In the genomic region with DNA sequence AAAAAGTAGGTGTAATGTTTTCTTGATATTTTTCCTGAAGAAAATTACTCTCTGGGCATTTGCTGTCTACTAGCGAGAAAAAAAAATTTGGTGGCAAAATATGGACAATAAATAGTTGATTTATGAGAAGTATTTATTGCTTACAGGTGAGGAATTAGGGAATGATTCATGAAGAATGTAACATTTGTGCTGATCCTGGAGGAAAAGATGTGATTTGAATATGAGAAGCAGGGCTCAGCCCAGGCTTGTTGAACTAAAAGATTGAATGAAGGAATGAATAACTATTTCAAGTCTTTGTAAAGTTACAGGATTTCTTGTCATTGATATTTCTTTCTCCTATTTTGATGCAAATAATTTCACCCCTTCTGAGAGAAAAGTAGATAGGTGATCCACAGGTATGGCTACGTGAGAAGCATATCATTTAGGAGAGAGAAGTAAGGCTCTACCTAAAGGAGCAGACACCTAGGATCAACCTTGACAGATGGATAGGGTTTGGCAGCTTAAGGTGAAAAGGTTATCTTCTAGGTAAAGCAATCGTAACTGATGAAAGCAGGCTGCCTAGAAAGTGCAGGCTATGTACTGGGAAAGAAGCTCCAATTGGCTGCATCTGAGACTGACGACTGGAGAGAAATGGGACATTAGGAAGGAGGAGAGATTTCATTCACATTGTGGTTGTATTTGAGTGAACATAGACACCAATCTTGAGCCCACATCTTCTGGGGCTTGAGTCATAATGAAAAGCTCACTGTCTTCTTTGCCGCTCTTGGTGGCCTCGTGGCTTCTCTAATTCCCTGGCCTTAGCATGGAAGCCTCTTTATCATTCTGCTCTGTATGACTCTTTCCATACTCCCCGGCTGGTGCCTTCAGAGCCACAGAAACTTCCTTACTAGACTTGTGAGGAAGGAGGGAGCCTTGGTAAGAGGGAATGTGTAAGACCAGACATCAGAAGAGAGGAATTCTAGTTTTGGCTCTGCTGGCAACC, we compare ENCODE assay signal across 15 cellular contexts.
DNase-seq lines count a peak whose midpoint lies in the region; ATAC-seq and TF ChIP-seq lines count a peak whose summit lies in the region.
"Had no signal": no experiment of that assay in that cellular context is flagged by ENCODE, and none has a peak within 500 bp of the region (broad histone marks: within the 10 kb centered on the region; RNA-seq: fewer than 3 reads in every experiment).

No MANE protein-coding gene starts in this region.

- H3K4me1 Mint-ChIP-seq in Caco-2 (ENCODE audit: low read depth, unreplicated experiment) (peaks cover 53% of the 10 kb centered on the region), HFFc6 (ENCODE audit: low read depth) (peaks cover 76% of the 10 kb centered on the region)
- H3K4me1 Mint-ChIP-seq in activated naive CD8-positive, alpha-beta T cell treated with anti-CD3 and anti-CD28 coated beads, Interleukin-2, amount 50 U/mL, for 24 hours, result no peaks in the 10 kb centered on the region
- H3K4me1 Mint-ChIP-seq: immature natural killer cell had no signal

- peak overlapping the region; percentile 2; the same call in 1 of the 2 replicates for H3K9ac ChIP-seq in iPS-20b (ENCODE audit: low read depth, low read length)

- peak overlapping the region; percentile 78 for H3K27ac Mint-ChIP-seq in Caco-2 (ENCODE audit: unreplicated experiment)
- peak overlapping the region; percentile 11; the same call in 1 of the 2 replicates for H3K27ac Mint-ChIP-seq in HFFc6
- H3K27ac Mint-ChIP-seq in activated naive CD8-positive, alpha-beta T cell treated with anti-CD3 and anti-CD28 coated beads, Interleukin-2, amount 50 U/mL, for 24 hours, result no peak overlapping the region
- H3K27ac Mint-ChIP-seq: immature natural killer cell had no signal

- no TSS peak for BruUV-seq in Caco-2 (replicated peaks; lab: Mats Ljungman, UMichigan)

- H3K9me3 Mint-ChIP-seq in Caco-2 (ENCODE audit: unreplicated experiment), result no peaks in the 10 kb centered on the region
- no peaks in the 10 kb centered on the region for H3K9me3 Mint-ChIP-seq in HFFc6
- H3K9me3 Mint-ChIP-seq in activated naive CD8-positive, alpha-beta T cell treated with anti-CD3 and anti-CD28 coated beads, Interleukin-2, amount 50 U/mL, for 24 hours, result no peaks in the 10 kb centered on the region

- DNase-seq in Caco-2 (peak; percentile 54 to 59), HFFc6 (no peak), RPMI7951 (ENCODE audit: low read depth) (peak; percentile 65), NCI-H2081 treated with DMSO at 0.1 percent for 48 hours (lab: John Stamatoyannopoulos, UW) (no peak), DMS153 (lab: John Stamatoyannopoulos, UW) (no peak)
- DNase-seq in activated naive CD8-positive, alpha-beta T cell treated with anti-CD3 and anti-CD28 coated beads, Interleukin-2, amount 50 U/mL, for 24 hours, result no peak
- DNase-seq: activated CD4-positive, alpha-beta T cell treated with anti-CD3 and anti-CD28 coated beads, Interleukin-2, amount 50 U/mL, for 4 hours; activated T-cell treated with anti-CD3 and anti-CD28 coated beads, Interleukin-2, amount 50 U/mL, for 48 hours; cerebellar nuclear complex; immature natural killer cell; NCI-H146; NCI-H446 treated with DMSO at 0.1 percent for 48 hours had no signal

- H3K9me3 ChIP-seq in Caco-2, result no peaks in the 10 kb centered on the region
- H3K9me3 ChIP-seq in iPS-20b (ENCODE audit: insufficient read depth, low read depth, low read length), result no peaks in the 10 kb centered on the region
- H3K9me3 ChIP-seq: SJSA1 had no signal

- H3K4me3 ChIP-seq in Caco-2 (ENCODE audit: low read depth, low read length) (no peak overlapping the region), iPS-20b (ENCODE audit: low read length) (peak overlapping the region; percentile 4; the same call in 1 of the 2 replicates)
- H3K4me3 ChIP-seq: SJSA1 had no signal

- ATAC-seq in HG02798 (IDR thresholded peaks at IDR 0.05; ENCODE audit: poor library complexity, unreplicated experiment), result no peak
- ATAC-seq in activated naive CD8-positive, alpha-beta T cell treated with anti-CD3 and anti-CD28 coated beads, Interleukin-2, amount 50 U/mL, for 24 hours, result no peak

- H3K27ac ChIP-seq in iPS-20b (ENCODE audit: low read length), result peak overlapping the region; percentile 34
- H3K27ac ChIP-seq: SJSA1 had no signal

- intact Hi-C loops in Caco-2 (cut with micrococcal nuclease; ENCODE audit: unreplicated experiment), result loop anchor here (1.0 to 5.0 kb wide), 4 partner anchors 25 to 183 kb away; no protein-coding TSS in a partner anchor

- no peaks in the 10 kb centered on the region for H3K27me3 ChIP-seq in Caco-2 (replicated peaks; ENCODE audit: control insufficient read depth, insufficient read depth, low read length)
- H3K27me3 ChIP-seq in iPS-20b (ENCODE audit: insufficient read depth, low read length), result no peaks in the 10 kb centered on the region
- H3K27me3 ChIP-seq: SJSA1 had no signal

- H3K4me1 ChIP-seq in Caco-2 (peaks cover 55% of the 10 kb centered on the region), iPS-20b (ENCODE audit: insufficient read depth, low read length) (peaks cover 52% of the 10 kb centered on the region)

- H3K36me3 ChIP-seq in Caco-2 (ENCODE audit: control insufficient read depth, insufficient read depth, low read length), result no peaks in the 10 kb centered on the region
- no peaks in the 10 kb centered on the region for H3K36me3 ChIP-seq in iPS-20b (ENCODE audit: insufficient read depth, low read depth, low read length)
- H3K36me3 ChIP-seq: SJSA1 had no signal

- TF ChIP-seq CTCF in Caco-2 (IDR thresholded peaks at IDR 0.05; ENCODE audit: insufficient read depth in 1 of 2, low read depth in 1 of 2, low read length in 1 of 2, severe bottlenecking in 1 of 2, unreplicated experiment in 1 of 2), result no peak
- TF ChIP-seq CTCF in HFFc6 (IDR thresholded peaks at IDR 0.05), result no peak

- CTCF ChIA-PET in Caco-2 (lab: Charles Lee), result interaction anchor here (1.1 to 1.8 kb wide), 2 partner anchors 63 to 107 kb away, joined by 3 to 9 read pairs; partner anchors contain the start of gene P3H2

- H3K27me3 Mint-ChIP-seq in Caco-2 (ENCODE audit: insufficient read depth, unreplicated experiment) (no peaks in the 10 kb centered on the region), HFFc6 (ENCODE audit: insufficient read depth) (no peaks in the 10 kb centered on the region)
- peaks cover 12% of the 10 kb centered on the region for H3K27me3 Mint-ChIP-seq in activated naive CD8-positive, alpha-beta T cell treated with anti-CD3 and anti-CD28 coated beads, Interleukin-2, amount 50 U/mL, for 24 hours

- peaks cover 18% of the 10 kb centered on the region for H3K36me3 Mint-ChIP-seq in Caco-2 (ENCODE audit: insufficient read depth, unreplicated experiment)
- no peaks in the 10 kb centered on the region for H3K36me3 Mint-ChIP-seq in HFFc6 (ENCODE audit: low read depth)
- H3K36me3 Mint-ChIP-seq in activated naive CD8-positive, alpha-beta T cell treated with anti-CD3 and anti-CD28 coated beads, Interleukin-2, amount 50 U/mL, for 24 hours (ENCODE audit: low read depth), result no peaks in the 10 kb centered on the region
- H3K36me3 Mint-ChIP-seq: immature natural killer cell had no signal

- H3K4me3 Mint-ChIP-seq in Caco-2 (ENCODE audit: unreplicated experiment), result peak overlapping the region; percentile 2
- H3K4me3 Mint-ChIP-seq in HFFc6, result no peak overlapping the region
- no peak overlapping the region for H3K4me3 Mint-ChIP-seq in activated naive CD8-positive, alpha-beta T cell treated with anti-CD3 and anti-CD28 coated beads, Interleukin-2, amount 50 U/mL, for 24 hours
- H3K4me3 Mint-ChIP-seq: immature natural killer cell had no signal

- POLR2A ChIA-PET in Caco-2 (lab: Charles Lee), result interaction anchor here (0.8 kb wide), 1 partner anchor 106 kb away, joined by 3 read pairs; the partner anchor contains the start of gene P3H2

Comparison
In these comparisons a context has a peak if more than half of its experiments do, and no peak if none do; other contexts are left out.
1. DNase-seq: peak in Caco-2 (2 of 2) and RPMI7951 (single experiment); none in HFFc6 (single experiment), NCI-H2081 treated with DMSO at 0.1 percent for 48 hours (single experiment), DMS153 (single experiment) and activated naive CD8-positive, alpha-beta T cell treated with anti-CD3 and anti-CD28 coated beads, Interleukin-2, amount 50 U/mL, for 24 hours (single experiment).